In the genomic region with DNA sequence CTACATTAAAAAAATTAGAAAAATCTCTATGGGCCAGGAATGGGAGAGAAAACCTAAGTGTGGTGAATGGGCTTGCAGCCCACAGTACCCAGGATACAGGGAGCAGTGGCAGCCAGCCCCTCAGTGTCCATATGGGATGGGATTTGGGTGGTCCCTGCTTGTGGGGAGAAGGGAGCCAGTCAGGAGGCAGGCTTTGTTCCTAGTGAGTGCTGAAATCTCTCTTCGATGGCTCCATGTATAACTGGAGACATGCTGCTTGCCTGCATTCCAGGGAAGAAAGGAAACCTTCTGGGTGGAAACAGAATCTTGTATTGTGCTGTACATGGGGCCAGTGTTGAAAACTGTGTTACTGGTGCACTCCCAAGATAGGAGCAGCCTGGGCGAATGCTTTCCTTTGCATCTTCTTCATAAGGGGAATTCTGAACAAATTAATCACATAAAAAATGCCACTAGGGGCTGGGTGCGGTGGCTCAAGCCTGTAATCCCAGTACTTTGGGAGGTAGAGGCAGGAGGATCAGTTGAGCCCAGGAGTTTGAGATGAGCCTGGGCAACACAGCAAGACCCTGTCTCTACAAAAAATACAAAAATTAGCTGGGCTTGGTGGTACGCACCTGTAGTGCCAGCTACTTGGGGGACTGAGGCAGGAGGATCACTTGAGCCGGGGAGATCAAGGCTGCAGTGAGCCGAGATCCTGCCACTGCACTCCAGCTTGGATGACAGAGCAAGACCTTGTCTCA, we compare ENCODE assay signal across 20 cellular contexts. TPM values are rescaled to one million over a fixed set of nuclear protein-coding genes. Genes with fewer than 3 reads are reported as not detected.
DNase-seq lines count a peak whose midpoint lies in the region; ATAC-seq, FAIRE-seq and TF ChIP-seq lines count a peak whose summit lies in the region.
"Had no signal": no experiment of that assay in that cellular context is flagged by ENCODE, and none has a peak within 500 bp of the region (broad histone marks: within the 10 kb centered on the region; RNA-seq: fewer than 3 reads in every experiment).

No MANE protein-coding gene starts in this region.

- H2BK5ac ChIP-seq in IMR-90 (ENCODE audit: low read depth, low read length, poor library complexity, severe bottlenecking): no peak overlapping the region
- H2BK5ac ChIP-seq in H1 (ENCODE audit: low read depth, low read length): peak overlapping the region; percentile 54; the same call in 1 of the 2 replicates
- H2BK5ac ChIP-seq in neuronal stem cell (ENCODE audit: low read length): peak overlapping the region; percentile 78

- TF ChIP-seq CTCF in A549 (IDR thresholded peaks at IDR 0.05): no peak
- no peak for TF ChIP-seq CTCF in IMR-90 (conservative IDR thresholded peaks at IDR 0.05; ENCODE audit: low read depth, low read length)
- no peak for TF ChIP-seq CTCF in H1 (IDR thresholded peaks at IDR 0.05; ENCODE audit: control extremely low read depth in 1 of 3, insufficient read depth in 1 of 3, low read depth in 1 of 3, low read length in 3 of 3)

- H3K27me3 ChIP-seq in IMR-90 (ENCODE audit: control insufficient read depth, insufficient read depth, low read length) (no peaks in the 10 kb centered on the region), H1 (replicated peaks in 1 of 4; ENCODE audit: control insufficient read depth in 3 of 4, extremely low read depth in 1 of 4, insufficient read depth in 3 of 4, low read length in 3 of 4) (no peaks in the 10 kb centered on the region), neuronal stem cell (ENCODE audit: control insufficient read depth in 3 of 3, insufficient read depth in 3 of 3, low read depth in 1 of 3, low read length in 3 of 3) (peaks cover 0 to 5% (median 0%) of the 10 kb centered on the region in 3 experiments)
- H3K27me3 ChIP-seq: heart left ventricle, MG63 had no signal

- H2BK15ac ChIP-seq in IMR-90 (ENCODE audit: low read depth, low read length) (no peak overlapping the region), H1 (ENCODE audit: low read length) (no peak overlapping the region), neuronal stem cell (ENCODE audit: low read length) (no peak overlapping the region)

- H3K79me2 ChIP-seq in H1 (ENCODE audit: control insufficient read depth in 1 of 2, insufficient read depth in 2 of 2, low read length in 2 of 2): no peaks in the 10 kb centered on the region

- FAIRE-seq in A549 (lab: Jason Lieb, UNC) (no peak), H1 (lab: Jason Lieb, UNC) (peak; percentile 55), H54 (lab: Jason Lieb, UNC) (no peak)
- FAIRE-seq: D721Med had no signal

- H2AK5ac ChIP-seq in IMR-90 (ENCODE audit: low read depth, low read length) (no peak overlapping the region), H1 (ENCODE audit: low read depth, low read length) (no peak overlapping the region), neuronal stem cell (ENCODE audit: low read depth, low read length) (no peak overlapping the region)

- H3K9ac ChIP-seq in IMR-90 (ENCODE audit: low read depth, low read length) (no peak overlapping the region), H1 (replicated peaks in 1 of 4; ENCODE audit: extremely low read depth in 1 of 4, low read depth in 3 of 4, low read length in 3 of 4) (no peak overlapping the region), neuronal stem cell (ENCODE audit: low read depth, low read length, poor library complexity) (no peak overlapping the region)

- in situ Hi-C loops in IMR-90 (cut with MboI; ENCODE audit: low sequenced_read_pairs): no loop called here

- H2AFZ ChIP-seq in IMR-90 (replicated peaks; ENCODE audit: low read length, poor library complexity) (peak overlapping the region; percentile 84), H1 (ENCODE audit: low read length) (no peak overlapping the region), neuronal stem cell (ENCODE audit: low read length) (peak overlapping the region; percentile 59)

- H3K79me1 ChIP-seq in IMR-90 (ENCODE audit: low read depth in 1 of 2, low read length in 2 of 2) (no peaks in the 10 kb centered on the region), H1 (ENCODE audit: low read depth, low read length) (no peaks in the 10 kb centered on the region), neuronal stem cell (ENCODE audit: low read depth, low read length) (no peaks in the 10 kb centered on the region)

- TF ChIP-seq RAD21 in A549 (conservative IDR thresholded peaks at IDR 0.05 in 1 of 2, IDR thresholded peaks at IDR 0.05 in 1 of 2) (no peak), IMR-90 (IDR thresholded peaks at IDR 0.05; ENCODE audit: low read length) (no peak), H1 (IDR thresholded peaks at IDR 0.05 in 1 of 2, conservative IDR thresholded peaks at IDR 0.05 in 1 of 2; ENCODE audit: low read depth in 2 of 2, low read length in 2 of 2) (no peak)

- POLR2A ChIA-PET in A549 (lab: Yijun Ruan, JAX) (no interaction called here), IMR-90 (lab: Charles Lee; ENCODE audit: unreplicated experiment) (no interaction called here), H1 (lab: Charles Lee; ENCODE audit: partially characterized antibody) (no interaction called here)

- BruUV-seq in IMR-90 (replicated peaks; lab: Mats Ljungman, UMichigan): no TSS peak

- H3K4ac ChIP-seq in IMR-90 (ENCODE audit: low read depth, low read length) (peak overlapping the region; percentile 81), H1 (replicated peaks; ENCODE audit: insufficient read length, low read depth, low read length) (peak overlapping the region; percentile 55), neuronal stem cell (ENCODE audit: low read length) (no peak overlapping the region)

- peak; percentile 14 to 46; a peak in 3 of 6 replicates for ATAC-seq in A549
- ATAC-seq in IMR-90 (ENCODE audit: low read depth): peak; percentile 13; the same call in 1 of the 2 replicates
- ATAC-seq: activated CD4-positive, alpha-beta T cell treated with anti-CD3 and anti-CD28 coated beads for 36 hours; naive thymus-derived CD4-positive, alpha-beta T cell had no signal

- H2BK20ac ChIP-seq in IMR-90 (ENCODE audit: low read depth, low read length) (peak overlapping the region; percentile 73), H1 (ENCODE audit: low read length) (peak overlapping the region; percentile 83; the same call in 1 of the 2 replicates)

- H3K27ac ChIP-seq in A549 (peak overlapping the region; percentile 87 to 97), IMR-90 (ENCODE audit: insufficient read depth, low read length) (peak overlapping the region; percentile 1; the same call in 1 of the 2 replicates), H1 (ENCODE audit: low read depth, low read length) (0 out of 2 replicates have a peak overlapping the region, but pooled peaks have one; percentile 22), neuronal stem cell (replicated peaks; ENCODE audit: low read length) (peak overlapping the region; percentile 83)

- H4K20me1 ChIP-seq in IMR-90 (ENCODE audit: insufficient read depth, low read length): no peaks in the 10 kb centered on the region
- H4K20me1 ChIP-seq in H1 (replicated peaks in 1 of 2; ENCODE audit: control insufficient read depth in 1 of 2, insufficient read depth in 2 of 2, low read length in 2 of 2): no peaks in the 10 kb centered on the region

- dilution Hi-C loops in IMR-90 (cut with HindIII; ENCODE audit: low sequenced_read_pairs, unreplicated experiment): no loop called here

- H3K56ac ChIP-seq in IMR-90 (ENCODE audit: extremely low read depth, insufficient read depth, low read length) (no peak overlapping the region), H1 (replicated peaks; ENCODE audit: insufficient read length, low read depth, low read length) (no peak overlapping the region)

- H3K18ac ChIP-seq in IMR-90 (ENCODE audit: low read depth, low read length) (no peak overlapping the region), H1 (ENCODE audit: extremely low read depth, low read length) (peak overlapping the region; percentile 72; the same call in 1 of the 2 replicates), neuronal stem cell (ENCODE audit: low read length) (peak overlapping the region; percentile 38)

- H3K4me1 ChIP-seq in A549: peaks cover 28% of the 10 kb centered on the region
- H3K4me1 ChIP-seq in IMR-90 (ENCODE audit: control insufficient read depth, insufficient read depth, low read length): peaks cover 10% of the 10 kb centered on the region; the same call in 1 of the 2 replicates
- peaks cover 6 to 15% (median 11%) of the 10 kb centered on the region in 4 experiments for H3K4me1 ChIP-seq in H1 (replicated peaks in 1 of 4; ENCODE audit: control insufficient read depth in 3 of 4, insufficient read depth in 4 of 4, low read length in 3 of 4)
- H3K4me1 ChIP-seq in neuronal stem cell (ENCODE audit: control insufficient read depth in 2 of 2, insufficient read depth in 1 of 2, low read depth in 1 of 2, low read length in 2 of 2): peaks cover 13 to 19% of the 10 kb centered on the region in 2 donors

- H4K8ac ChIP-seq in IMR-90 (ENCODE audit: low read depth in 2 of 2, low read length in 2 of 2) (peak overlapping the region in 1 of 2 experiments; percentile 37; a peak in 2 of 4 replicates), H1 (ENCODE audit: extremely low read depth, insufficient read depth, low read length) (no peak overlapping the region), neuronal stem cell (ENCODE audit: low read depth, low read length) (no peak overlapping the region)

- peak overlapping the region; percentile 19; the same call in 1 of the 3 replicates for H3K4me3 ChIP-seq in A549
- no peak overlapping the region for H3K4me3 ChIP-seq in IMR-90 (ENCODE audit: insufficient read depth, low read depth, low read length)
- peak overlapping the region in 1 of 4 experiments; percentile 11; a peak in 1 of 8 replicates for H3K4me3 ChIP-seq in H1 (ENCODE audit: extremely low read depth in 1 of 4, insufficient read depth in 2 of 4, low read depth in 3 of 4, low read length in 4 of 4)
- H3K4me3 ChIP-seq in neuronal stem cell (ENCODE audit: low read length in 2 of 2): no peak overlapping the region
- H3K4me3 ChIP-seq: heart left ventricle, MG63 had no signal

- H3K9me3 ChIP-seq in A549 (no peaks in the 10 kb centered on the region), IMR-90 (ENCODE audit: control insufficient read depth, insufficient read depth, low read length) (no peaks in the 10 kb centered on the region), H1 (ENCODE audit: insufficient read depth in 2 of 2, low read depth in 1 of 2, low read length in 1 of 2) (no peaks in the 10 kb centered on the region), neuronal stem cell (replicated peaks in 1 of 2; ENCODE audit: control insufficient read depth in 2 of 2, insufficient read depth in 1 of 2, low read depth in 1 of 2, low read length in 2 of 2) (peaks cover 0 to 3% of the 10 kb centered on the region in 2 donors)
- H3K9me3 ChIP-seq: MG63 had no signal

- H2AK9ac ChIP-seq in IMR-90 (replicated peaks; ENCODE audit: low read depth, low read length, poor library complexity): peak overlapping the region; percentile 87

- H2BK120ac ChIP-seq in IMR-90 (ENCODE audit: low read depth, low read length): peak overlapping the region; percentile 77
- peak overlapping the region; percentile 49 for H2BK120ac ChIP-seq in H1 (replicated peaks; ENCODE audit: low read depth, low read length)
- no peak overlapping the region for H2BK120ac ChIP-seq in neuronal stem cell (ENCODE audit: low read depth, low read length)

- 79% methylated on average over 6 of the region's 6 CpGs for WGBS in A549 (ENCODE audit: missing lambda C conversion rate)
- no CpG with 5 or more reads among the region's 6 CpGs for WGBS in IMR-90 (ENCODE audit: extremely low coverage in 2 of 2, insufficient read length in 1 of 2), 2 experiments
- WGBS in H1 (ENCODE audit: extremely low coverage in 1 of 2, insufficient coverage in 1 of 2, insufficient read length in 1 of 2, insufficient replicate concordance in 2 of 2, low coverage in 1 of 2, low lambda C conversion rate in 2 of 2, missing lambda C conversion rate in 1 of 2), 2 experiments: 77% methylated on average over 6 of the region's 6 CpGs; no CpG with 5 or more reads in 1 of the 2 experiments
- no CpG with 5 or more reads among the region's 6 CpGs for WGBS in neuronal stem cell (ENCODE audit: extremely low coverage in 2 of 2, insufficient read length in 2 of 2, insufficient replicate concordance in 1 of 2), 2 donors

- DNase-seq in A549 (ENCODE audit: low read depth in 1 of 2, low spot score in 1 of 2) (no peak), IMR-90 (no peak), H1 (ENCODE audit: low read depth in 1 of 2, low spot score in 2 of 2) (no peak), neuronal stem cell (ENCODE audit: low spot score) (no peak), NCI-H526 (lab: John Stamatoyannopoulos, UW) (no peak), SIG-M5 treated with dmso at 0.1 percent for 504 hours (lab: John Stamatoyannopoulos, UW; ENCODE audit: unreplicated experiment) (no peak), NCI-H446 (lab: John Stamatoyannopoulos, UW) (no peak), H54 (ENCODE audit: insufficient read length, low spot score) (no peak)
- DNase-seq: activated CD4-positive, alpha-beta T cell treated with anti-CD3 and anti-CD28 coated beads for 36 hours; activated T-cell treated with anti-CD3 and anti-CD28 coated beads for 4 hours; cerebellar nuclear complex; naive thymus-derived CD4-positive, alpha-beta T cell; NCI-H2081 treated with DMSO at 0.1 percent for 48 hours; retina; stimulated activated CD4-positive, alpha-beta T cell treated with anti-CD3 and anti-CD28 coated beads, Interleukin-2, amount 100 ng/mL, for 48 hours; stimulated activated CD8-positive, alpha-beta memory T cell treated with anti-CD3 and anti-CD28 coated beads, Interleukin-4, amount 100 ng/mL, for 48 hours; T-helper 2 cell had no signal

- H4K5ac ChIP-seq in IMR-90 (ENCODE audit: low read depth, low read length): peak overlapping the region; percentile 3; the same call in 1 of the 2 replicates
- peak overlapping the region; percentile 65 for H4K5ac ChIP-seq in H1 (ENCODE audit: insufficient read length, low read depth, low read length)

- peak overlapping the region; percentile 72 for H2BK12ac ChIP-seq in H1 (ENCODE audit: low read depth, low read length)
- no peak overlapping the region for H2BK12ac ChIP-seq in neuronal stem cell (ENCODE audit: low read length)

- CTCF ChIA-PET in A549 (lab: Yijun Ruan, JAX): no interaction called here
- CTCF ChIA-PET in IMR-90 (lab: Yijun Ruan, JAX): no interaction called here
- CTCF ChIA-PET in H1 (lab: Charles Lee; ENCODE audit: partially characterized antibody): interaction anchor here (1.0 to 3.5 kb wide), 5 partner anchors 10 to 29 kb away, joined by 3 to 9 read pairs (median 5); no protein-coding TSS in a partner anchor

- H3K23ac ChIP-seq in IMR-90 (ENCODE audit: low read depth, low read length) (peak overlapping the region; percentile 73; the same call in 1 of the 2 replicates), H1 (ENCODE audit: insufficient read length) (no peak overlapping the region), neuronal stem cell (ENCODE audit: low read depth, low read length, poor library complexity) (no peak overlapping the region)

- intact Hi-C loops in IMR-90 (cut with micrococcal nuclease): no loop called here

- TF ChIP-seq EP300 in A549 (IDR thresholded peaks at IDR 0.05) (no peak), H1 (IDR thresholded peaks at IDR 0.05; ENCODE audit: borderline replicate concordance in 1 of 2, low read depth in 2 of 2, low read length in 2 of 2) (no peak)

- TF ChIP-seq POLR2A in A549 (IDR thresholded peaks at IDR 0.05; ENCODE audit: low read length) (no peak), IMR-90 (IDR thresholded peaks at IDR 0.05; ENCODE audit: low read depth, low read length) (no peak), H1 (IDR thresholded peaks at IDR 0.05; ENCODE audit: control extremely low read depth in 1 of 2, low read depth in 2 of 2, low read length in 2 of 2) (no peak), H54 (IDR thresholded peaks at IDR 0.05; ENCODE audit: low read depth, low read length) (no peak)

- peak overlapping the region; percentile 91 for H3K4me2 ChIP-seq in A549
- no peak overlapping the region; the same call in 1 of the 2 replicates for H3K4me2 ChIP-seq in IMR-90 (ENCODE audit: low read depth, low read length)
- H3K4me2 ChIP-seq in H1 (ENCODE audit: insufficient read depth in 1 of 2, low read depth in 2 of 2, low read length in 2 of 2): peak overlapping the region; percentile 49 to 73
- H3K4me2 ChIP-seq in neuronal stem cell (ENCODE audit: insufficient read depth, low read length, poor library complexity, severe bottlenecking): peak overlapping the region; percentile 60

- H3K14ac ChIP-seq in IMR-90 (replicated peaks; ENCODE audit: low read depth, low read length) (no peak overlapping the region; the same call in 1 of the 2 replicates), H1 (ENCODE audit: insufficient read length) (no peak overlapping the region), neuronal stem cell (ENCODE audit: low read length) (no peak overlapping the region)

- H4K91ac ChIP-seq in IMR-90 (ENCODE audit: insufficient read depth, low read depth, low read length) (peak overlapping the region; percentile 70; the same call in 1 of the 2 replicates), H1 (replicated peaks; ENCODE audit: insufficient read length, low read length) (peak overlapping the region; percentile 52), neuronal stem cell (ENCODE audit: low read depth, low read length, poor library complexity) (no peak overlapping the region)

- H3K36me3 ChIP-seq in IMR-90 (ENCODE audit: control insufficient read depth, insufficient read depth, low read length): no peaks in the 10 kb centered on the region
- H3K36me3 ChIP-seq in H1 (ENCODE audit: control insufficient read depth in 2 of 4, insufficient read depth in 4 of 4, low read length in 3 of 4): 0 out of 8 replicates have a peak, but pooled peaks cover 0 to 3% (median 0%) of the 10 kb centered on the region in 4 experiments
- peaks cover 0 to 3% of the 10 kb centered on the region in 2 donors for H3K36me3 ChIP-seq in neuronal stem cell (replicated peaks in 1 of 2; ENCODE audit: control insufficient read depth in 2 of 2, insufficient read depth in 2 of 2, low read length in 2 of 2)
- H3K36me3 ChIP-seq: MG63 had no signal

- no peaks in the 10 kb centered on the region; the same call in 1 of the 2 replicates for H3K9me1 ChIP-seq in IMR-90 (ENCODE audit: insufficient read depth, low read length)

- no peaks in the 10 kb centered on the region for H3K23me2 ChIP-seq in H1 (ENCODE audit: low read depth, low read length)

RNA-seq across cellular contexts. Expression of gene PTPRU, which starts 36.0 kb away (rescaled TPM):
- polyA plus RNA-seq in A549 (2011; rRNA removed) (5.7 and 6.1 TPM in 2 replicates), A549 (2017; fragmentation: RNase III; extraction: RNeasy Plus Mini Kit Qiagen cat#74134 plus additional on column Dnase treatment) (5.6 to 6.1 TPM (median 5.9 TPM) in 3 replicates), IMR-90 (2012; rRNA removed) (10.7 and 10.8 TPM in 2 replicates), H1 (2011; rRNA removed) (33.8 and 57.0 TPM in 2 replicates)
- polyA plus RNA-seq in A549 (2012; cell fraction: cytosol; rRNA removed): 8.4 and 9.9 TPM in 2 replicates
- 23.1 and 27.8 TPM in 2 replicates for polyA plus RNA-seq in A549 (2012; cell fraction: nucleus; rRNA removed)
- 10.8 and 13.6 TPM in 2 replicates for polyA minus RNA-seq in A549 (2011; rRNA and poly(A)+ RNA removed)
- total RNA-seq in IMR-90 (2012; rRNA removed): 5.0 and 7.0 TPM in 2 replicates
- 12.3 and 16.6 TPM in 2 replicates for polyA plus RNA-seq in IMR-90 (2012; cell fraction: cytosol; rRNA removed)
- polyA plus RNA-seq in IMR-90 (2012; cell fraction: nucleus; rRNA removed; ENCODE audit: low replicate concordance): 18.5 and 56.4 TPM in 2 replicates
- 41.8 and 55.3 TPM in 2 replicates for total RNA-seq in H1 (2021; fragmentation: NEBNext Ultra II Directional; extraction: Animal tissue kit (Norgen Biotek cat#: 25700))
- 41.3 TPM for polyA plus RNA-seq in H1 (2011; cell fraction: cytosol; rRNA removed)
- 84.9 TPM for polyA plus RNA-seq in H1 (2011; cell fraction: nucleus; rRNA removed)
- 23.1 to 40.3 TPM (median 37.9 TPM) in 4 replicates for polyA plus RNA-seq in H1 (2012, experiment 1 of 2)
- polyA plus RNA-seq in H1 (2012, experiment 2 of 2): 38.4 TPM
- polyA plus RNA-seq in H1 (2013, experiment 1 of 2): 29.7 TPM
- polyA plus RNA-seq in H1 (2013, experiment 2 of 2): 33.1 TPM
- 39.2 and 41.2 TPM in 2 replicates for polyA minus RNA-seq in H1 (2011; rRNA and poly(A)+ RNA removed)
- polyA minus RNA-seq in H1 (2011; cell fraction: cytosol; rRNA and poly(A)+ RNA removed): 79.9 TPM
- 57.9 TPM for polyA minus RNA-seq in H1 (2011; cell fraction: nucleus; rRNA and poly(A)+ RNA removed)
- polyA plus RNA-seq in neuronal stem cell (2013, experiment 1 of 2): 25.9 TPM
- 26.2 TPM for polyA plus RNA-seq in neuronal stem cell (2013, experiment 2 of 2)
- polyA plus RNA-seq: naive thymus-derived CD4-positive, alpha-beta T cell had no signal

RNA-seq across cellular contexts. Expression of gene MECR, which starts 41.6 kb away (rescaled TPM):
- 18.0 and 21.4 TPM in 2 replicates for polyA plus RNA-seq in A549 (2011; rRNA removed)
- 27.8 and 31.4 TPM in 2 replicates for polyA plus RNA-seq in A549 (2012; cell fraction: cytosol; rRNA removed)
- 20.9 and 22.6 TPM in 2 replicates for polyA plus RNA-seq in A549 (2012; cell fraction: nucleus; rRNA removed)
- polyA plus RNA-seq in A549 (2017; fragmentation: RNase III; extraction: RNeasy Plus Mini Kit Qiagen cat#74134 plus additional on column Dnase treatment): 13.0 to 14.2 TPM (median 13.2 TPM) in 3 replicates
- polyA minus RNA-seq in A549 (2011; rRNA and poly(A)+ RNA removed): 28.2 and 29.4 TPM in 2 replicates
- total RNA-seq in IMR-90 (2012; rRNA removed): 19.2 and 20.3 TPM in 2 replicates
- polyA plus RNA-seq in IMR-90 (2012; rRNA removed): 24.8 and 38.1 TPM in 2 replicates
- 15.9 and 19.6 TPM in 2 replicates for polyA plus RNA-seq in IMR-90 (2012; cell fraction: cytosol; rRNA removed)
- 25.0 and 29.9 TPM in 2 replicates for polyA plus RNA-seq in IMR-90 (2012; cell fraction: nucleus; rRNA removed; ENCODE audit: low replicate concordance)
- total RNA-seq in H1 (2021; fragmentation: NEBNext Ultra II Directional; extraction: Animal tissue kit (Norgen Biotek cat#: 25700)): 24.4 and 26.5 TPM in 2 replicates
- 24.2 and 28.2 TPM in 2 replicates for polyA plus RNA-seq in H1 (2011; rRNA removed)
- polyA plus RNA-seq in H1 (2011; cell fraction: cytosol; rRNA removed): 31.6 TPM
- 39.5 TPM for polyA plus RNA-seq in H1 (2011; cell fraction: nucleus; rRNA removed)
- 18.0 to 37.4 TPM (median 33.6 TPM) in 4 replicates for polyA plus RNA-seq in H1 (2012, experiment 1 of 2)
- polyA plus RNA-seq in H1 (2012, experiment 2 of 2): 33.1 TPM
- 25.0 TPM for polyA plus RNA-seq in H1 (2013, experiment 1 of 2)
- 25.4 TPM for polyA plus RNA-seq in H1 (2013, experiment 2 of 2)
- polyA minus RNA-seq in H1 (2011; rRNA and poly(A)+ RNA removed): 23.2 and 34.1 TPM in 2 replicates
- 14.5 TPM for polyA minus RNA-seq in H1 (2011; cell fraction: cytosol; rRNA and poly(A)+ RNA removed)
- 27.7 TPM for polyA minus RNA-seq in H1 (2011; cell fraction: nucleus; rRNA and poly(A)+ RNA removed)
- polyA plus RNA-seq in neuronal stem cell (2013, experiment 1 of 2): 19.8 TPM
- polyA plus RNA-seq in neuronal stem cell (2013, experiment 2 of 2): 19.0 TPM

Comparison
In these comparisons a context has a peak if more than half of its experiments do, and no peak if none do; other contexts are left out.
1. H3K27ac ChIP-seq: peak in every context shown above with its lines; median percentile 92 in A549; 83 in neuronal stem cell; 22 in H1; 1 in IMR-90.